ENCODE assay signal across 1 cellular context in the genomic region with DNA sequence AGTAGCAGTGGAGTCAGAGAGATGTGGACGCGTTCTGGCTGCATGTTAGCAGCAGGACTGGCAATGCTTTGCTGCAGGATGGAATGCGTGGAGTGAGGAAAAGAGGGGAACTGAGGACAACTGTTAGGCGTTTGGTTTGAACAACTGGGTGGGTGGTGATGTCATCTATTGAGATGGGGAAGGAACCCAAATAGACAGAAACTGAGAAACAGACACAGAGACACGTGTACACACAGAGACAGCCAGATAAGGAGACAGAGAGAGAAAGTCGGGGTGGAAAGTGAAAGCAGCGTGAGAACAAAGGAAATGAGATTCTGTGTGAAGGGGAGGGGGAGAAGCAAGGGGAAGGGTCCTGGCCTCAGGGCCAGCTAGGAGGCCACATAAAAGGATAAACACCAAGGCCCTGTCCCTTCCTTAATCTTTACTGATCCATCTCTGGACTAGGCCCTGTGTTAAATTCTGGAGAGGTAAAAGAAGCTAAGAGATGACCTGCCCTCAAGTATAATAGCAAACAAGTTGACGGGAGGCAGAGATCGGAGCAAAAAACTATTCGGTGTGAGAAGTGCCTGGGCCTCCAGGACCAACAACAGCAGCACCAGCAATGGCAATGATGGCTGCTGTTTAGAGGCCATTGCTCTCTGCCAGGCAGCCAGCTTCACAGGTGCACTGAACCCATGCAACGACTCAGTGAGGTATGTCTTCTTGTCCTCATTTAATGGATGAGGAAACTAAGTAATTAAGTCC.
TF ChIP-seq lines count a peak whose summit lies in the region.

No MANE protein-coding gene starts in this region.

TF ChIP-seq in HepG2, 621 proteins besides CTCF, POLR2A, EP300 and RAD21 (continued from another document):
- TF ChIP-seq, protein P1, sequence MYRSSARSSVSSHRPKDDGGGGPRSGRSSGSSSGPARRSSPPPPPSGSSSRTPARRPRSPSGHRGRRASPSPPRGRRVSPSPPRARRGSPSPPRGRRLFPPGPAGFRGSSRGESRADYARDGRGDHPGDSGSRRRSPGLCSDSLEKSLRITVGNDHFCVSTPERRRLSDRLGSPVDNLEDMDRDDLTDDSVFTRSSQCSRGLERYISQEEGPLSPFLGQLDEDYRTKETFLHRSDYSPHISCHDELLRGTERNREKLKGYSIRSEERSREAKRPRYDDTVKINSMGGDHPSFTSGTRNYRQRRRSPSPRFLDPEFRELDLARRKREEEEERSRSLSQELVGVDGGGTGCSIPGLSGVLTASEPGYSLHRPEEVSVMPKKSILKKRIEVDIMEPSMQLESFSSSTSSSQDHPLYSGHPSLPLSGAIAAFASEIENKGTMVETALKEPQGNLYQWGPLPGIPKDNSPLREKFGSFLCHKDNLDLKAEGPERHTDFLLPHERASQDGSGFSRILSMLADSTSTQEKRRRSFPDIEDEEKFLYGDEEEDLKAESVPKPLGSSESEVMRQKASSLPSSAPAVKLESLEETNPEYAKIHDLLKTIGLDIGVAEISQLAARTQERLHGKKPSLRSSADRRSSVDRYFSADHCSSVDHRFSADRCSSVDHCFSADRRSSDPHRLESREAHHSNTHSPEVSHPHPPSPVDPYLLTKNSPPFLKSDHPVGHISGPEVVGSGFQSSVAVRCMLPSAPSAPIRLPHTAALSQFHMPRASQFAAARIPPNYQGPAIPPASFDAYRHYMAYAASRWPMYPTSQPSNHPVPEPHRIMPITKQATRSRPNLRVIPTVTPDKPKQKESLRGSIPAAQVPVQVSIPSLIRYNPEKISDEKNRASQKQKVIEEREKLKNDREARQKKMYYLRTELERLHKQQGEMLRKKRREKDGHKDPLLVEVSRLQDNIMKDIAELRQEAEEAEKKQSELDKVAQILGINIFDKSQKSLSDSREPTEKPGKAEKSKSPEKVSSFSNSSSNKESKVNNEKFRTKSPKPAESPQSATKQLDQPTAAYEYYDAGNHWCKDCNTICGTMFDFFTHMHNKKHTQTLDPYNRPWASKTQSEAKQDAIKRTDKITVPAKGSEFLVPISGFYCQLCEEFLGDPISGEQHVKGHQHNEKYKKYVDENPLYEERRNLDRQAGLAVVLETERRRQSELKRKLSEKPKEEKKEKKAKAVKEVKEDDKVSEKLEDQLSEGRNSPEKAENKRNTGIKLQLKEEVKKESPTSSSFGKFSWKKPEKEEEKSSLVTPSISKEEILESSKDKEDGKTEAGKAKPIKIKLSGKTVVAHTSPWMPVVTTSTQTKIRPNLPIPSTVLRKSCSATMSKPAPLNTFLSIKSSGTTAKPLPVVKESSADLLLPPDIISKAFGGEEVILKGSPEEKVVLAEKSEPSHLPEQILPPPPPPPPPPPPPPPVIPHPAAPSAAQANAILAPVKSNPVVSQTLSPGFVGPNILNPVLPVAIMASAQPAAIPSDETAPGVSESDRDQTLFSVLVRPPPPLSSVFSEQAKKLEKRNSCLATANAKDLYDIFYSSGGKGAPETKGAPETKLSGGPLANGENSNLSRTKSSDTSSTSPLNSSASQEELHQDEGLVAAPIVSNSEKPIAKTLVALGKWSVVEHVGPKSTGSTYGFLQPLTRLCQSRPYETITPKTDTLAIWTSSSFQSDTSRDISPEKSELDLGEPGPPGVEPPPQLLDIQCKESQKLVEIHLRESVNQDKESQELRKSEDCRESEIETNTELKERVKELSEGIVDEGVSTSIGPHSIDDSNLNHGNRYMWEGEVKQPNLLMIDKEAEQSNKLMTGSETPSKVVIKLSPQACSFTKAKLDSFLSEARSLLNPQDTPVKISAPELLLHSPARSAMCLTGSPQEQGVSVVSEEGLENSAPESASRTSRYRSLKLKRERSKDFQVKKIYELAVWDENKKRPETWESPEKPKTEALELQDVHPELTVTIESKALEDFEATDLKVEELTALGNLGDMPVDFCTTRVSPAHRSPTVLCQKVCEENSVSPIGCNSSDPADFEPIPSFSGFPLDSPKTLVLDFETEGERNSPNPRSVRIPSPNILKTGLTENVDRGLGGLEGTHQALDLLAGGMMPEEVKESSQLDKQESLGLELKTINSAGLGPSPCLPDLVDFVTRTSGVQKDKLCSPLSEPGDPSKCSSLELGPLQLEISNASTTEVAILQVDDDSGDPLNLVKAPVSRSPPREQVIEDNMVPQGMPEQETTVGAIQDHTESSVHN (CRISPR knock-in tag; IDR thresholded peaks at IDR 0.05), result no peak
- TF ChIP-seq ATF7 (IDR thresholded peaks at IDR 0.05) (peak; percentile 82), ATF7 (CRISPR knock-in tag; IDR thresholded peaks at IDR 0.05) (no peak)
